ENCODE assay signal across 23 cellular contexts in genomic region chr1:182863940-182864339, GRCh38.
"Had no signal": no experiment of that assay in that cellular context is flagged by ENCODE, and none has a peak within 500 bp of the region (broad histone marks: within the 10 kb centered on the region; RNA-seq: fewer than 3 reads in every experiment).

No MANE protein-coding gene starts in this region.

- H3K27ac ChIP-seq: coronary artery, epithelial cell of prostate, gastroesophageal sphincter, heart left ventricle, sigmoid colon, SJSA1, upper lobe of right lung had no signal

- H3K27me3 ChIP-seq: gastroesophageal sphincter, heart left ventricle, sigmoid colon, SJSA1, upper lobe of right lung had no signal

- H3K27ac Mint-ChIP-seq: nephron; stimulated activated naive B cell treated with anti-CD40 and anti-IgM and Interleukin-4, amounts not matched to agents 10 μg/mL and 1 μg/mL and 100 μg/mL, for 72 hours had no signal

- H3K4me3 ChIP-seq: coronary artery, gastroesophageal sphincter, heart left ventricle, sigmoid colon, SJSA1, smooth muscle cell, upper lobe of right lung had no signal

- DNase-seq: activated CD4-positive, alpha-beta T cell treated with anti-CD3 and anti-CD28 coated beads for 4 hours; activated effector memory CD4-positive, alpha-beta T cell treated with anti-CD3 and anti-CD28 coated beads, Interleukin-2, amount 50 U/mL, for 16 hours; activated T-cell treated with anti-CD3 and anti-CD28 coated beads, Interleukin-2, amount 50 U/mL, for 48 hours; cerebellar nuclear complex; heart left ventricle; left colon; mesenchymal stem cell; sigmoid colon; stimulated activated CD4-positive, alpha-beta T cell treated with anti-CD3 and anti-CD28 coated beads, Interleukin-15, amount 100 ng/mL, for 24 hours; stimulated activated CD4-positive, alpha-beta T cell treated with anti-CD3 and anti-CD28 coated beads, Interleukin-2, amount 100 ng/mL, for 48 hours; stimulated activated CD8-positive, alpha-beta memory T cell treated with anti-CD3 and anti-CD28 coated beads, Interleukin-4, amount 100 ng/mL, for 48 hours; stimulated activated naive B cell treated with anti-CD40 and anti-IgM and Interleukin-4, amounts not matched to agents 10 μg/mL and 1 μg/mL and 100 μg/mL, for 72 hours; T-helper 9 cell; upper lobe of right lung had no signal

- H3K9me3 Mint-ChIP-seq: activated naive CD4-positive, alpha-beta T cell treated with anti-CD3 and anti-CD28 coated beads, Interleukin-2, amount 50 U/mL, for 24 hours; nephron; stimulated activated naive B cell treated with anti-CD40 and anti-IgM and Interleukin-4, amounts not matched to agents 10 μg/mL and 1 μg/mL and 100 μg/mL, for 72 hours had no signal

- H3K27me3 Mint-ChIP-seq: activated naive CD4-positive, alpha-beta T cell treated with anti-CD3 and anti-CD28 coated beads, Interleukin-2, amount 50 U/mL, for 24 hours; stimulated activated naive B cell treated with anti-CD40 and anti-IgM and Interleukin-4, amounts not matched to agents 10 μg/mL and 1 μg/mL and 100 μg/mL, for 72 hours had no signal

- FAIRE-seq: bronchial epithelial cell, keratinocyte had no signal

- H3K9me3 ChIP-seq: gastroesophageal sphincter, heart left ventricle, sigmoid colon, SJSA1, upper lobe of right lung had no signal

- ATAC-seq: gastroesophageal sphincter; heart left ventricle; left colon; stimulated activated naive B cell treated with anti-CD40 and anti-IgM and Interleukin-4, amounts not matched to agents 10 μg/mL and 1 μg/mL and 100 μg/mL, for 72 hours; upper lobe of right lung had no signal

- H3K4me1 Mint-ChIP-seq: nephron had no signal

- H3K4me3 Mint-ChIP-seq: activated naive CD4-positive, alpha-beta T cell treated with anti-CD3 and anti-CD28 coated beads, Interleukin-2, amount 50 U/mL, for 24 hours; nephron; stimulated activated naive B cell treated with anti-CD40 and anti-IgM and Interleukin-4, amounts not matched to agents 10 μg/mL and 1 μg/mL and 100 μg/mL, for 72 hours had no signal

- H3K4me1 ChIP-seq: gastroesophageal sphincter, heart left ventricle, sigmoid colon, SJSA1 had no signal

- H3K4me2 ChIP-seq: smooth muscle cell had no signal
